28 cellular contexts compared by ENCODE assay signal in the genomic region with DNA sequence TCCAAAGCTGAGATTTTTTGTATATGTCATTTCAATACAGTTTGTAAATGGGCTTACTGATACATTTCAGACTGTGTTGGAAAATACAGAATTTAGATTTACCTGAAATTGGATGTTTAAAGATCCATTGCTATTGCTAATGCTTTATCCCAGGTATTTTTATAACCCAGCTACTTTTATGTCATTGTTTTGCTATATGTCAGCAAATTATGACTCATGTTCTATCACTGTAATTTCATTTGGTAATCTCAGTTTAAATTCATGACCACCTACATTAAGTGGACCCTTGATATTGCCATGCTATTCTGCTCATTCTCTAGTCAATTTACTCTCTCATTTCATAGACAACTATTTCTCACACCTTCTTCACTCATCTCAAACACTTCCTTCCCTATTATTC.
"Had no signal": no experiment of that assay in that cellular context is flagged by ENCODE, and none has a peak within 500 bp of the region (broad histone marks: within the 10 kb centered on the region; RNA-seq: fewer than 3 reads in every experiment).

No MANE protein-coding gene starts in this region.

- H2AFZ ChIP-seq: neural progenitor cell, parathyroid adenoma had no signal

- H3K27ac ChIP-seq: neural progenitor cell, ovary, parathyroid adenoma, psoas muscle, skin epidermis, spleen, suprapubic skin, testis, tibial artery, transverse colon, upper lobe of right lung, uterus had no signal

- H3K27me3 ChIP-seq: neural progenitor cell, ovary, spleen, suprapubic skin, testis, tibial artery, transverse colon, upper lobe of right lung, uterus had no signal

- DNase-seq: natural killer cell; occipital lobe; ovary; posterior cingulate gyrus; psoas muscle; right cardiac atrium; spleen; stimulated activated CD4-positive, alpha-beta T cell treated with anti-CD3 and anti-CD28 coated beads, Interleukin-12 subunit alpha, Interleukin-12 subunit beta, amount 100 ng/mL, for 4 hours; stimulated activated CD4-positive, alpha-beta T cell treated with anti-CD3 and anti-CD28 coated beads, Interleukin-1b, Interleukin-23, amount 100 ng/mL, for 48 hours; stimulated activated CD4-positive, alpha-beta T cell treated with anti-CD3 and anti-CD28 coated beads, Interleukin-4, amount 100 ng/mL, for 1 hour; stimulated activated CD4-positive, alpha-beta T cell treated with anti-CD3 and anti-CD28 coated beads, Interleukin-4, amount 100 ng/mL, for 4 hours; stimulated activated CD8-positive, alpha-beta memory T cell treated with anti-CD3 and anti-CD28 coated beads, Interleukin-4, amount 100 ng/mL, for 48 hours; stimulated activated naive CD4-positive, alpha-beta T cell; stimulated activated naive CD8-positive, alpha-beta T cell treated with anti-CD3 and anti-CD28 coated beads, Interleukin-15, amount 100 ng/mL, for 72 hours; stimulated activated naive CD8-positive, alpha-beta T cell treated with anti-CD3 and anti-CD28 coated beads, Interleukin-15, Interleukin-2, amounts not matched to agents 100 U/mL and 50 U/mL, for 24 hours; substantia nigra; testis; tibial artery; transverse colon; upper lobe of right lung; uterus had no signal

- H3K4me2 ChIP-seq: neural progenitor cell, smooth muscle cell had no signal

- H3K4me3 ChIP-seq: neural progenitor cell, ovary, psoas muscle, skin epidermis, smooth muscle cell, spleen, suprapubic skin, testis, tibial artery, transverse colon, upper lobe of right lung, uterus had no signal

- H3K9me3 ChIP-seq: ovary, psoas muscle, suprapubic skin, testis, tibial artery, transverse colon, upper lobe of right lung, uterus had no signal

- H3K79me2 ChIP-seq: parathyroid adenoma had no signal

- H3K4me1 ChIP-seq: neural progenitor cell, parathyroid adenoma, psoas muscle, spleen, suprapubic skin, testis, tibial artery, transverse colon, upper lobe of right lung, uterus had no signal

- H3K36me3 ChIP-seq: neural progenitor cell, ovary, spleen, suprapubic skin, tibial artery, transverse colon, upper lobe of right lung, uterus had no signal

- H3K9ac ChIP-seq: neural progenitor cell, parathyroid adenoma had no signal

- ATAC-seq: natural killer cell; psoas muscle; right cardiac atrium; sciatic nerve; stimulated activated memory B cell treated with anti-CD40 and anti-IgM and Interleukin-4, amounts not matched to agents 10 μg/mL and 1 μg/mL and 100 μg/mL, for 72 hours; stimulated activated naive CD8-positive, alpha-beta T cell treated with anti-CD3 and anti-CD28 coated beads, Interleukin-15, amount 100 ng/mL, for 72 hours; stimulated activated naive CD8-positive, alpha-beta T cell treated with anti-CD3 and anti-CD28 coated beads, Interleukin-15, Interleukin-2, amounts not matched to agents 100 U/mL and 50 U/mL, for 24 hours; upper lobe of right lung had no signal
